8 cellular contexts compared by ENCODE assay signal in genomic region chr6:116369540-116370327, GRCh38. TPM values are rescaled to one million over a fixed set of nuclear protein-coding genes. Genes with fewer than 3 reads are reported as not detected.
DNase-seq lines count a peak whose midpoint lies in the region; ATAC-seq, FAIRE-seq and TF ChIP-seq lines count a peak whose summit lies in the region.

No MANE protein-coding gene starts in this region.

- peaks cover 18% of the 10 kb centered on the region for H3K4me1 ChIP-seq in CD4-positive, alpha-beta memory T cell (ENCODE audit: insufficient read depth, low read length)

- H3K27ac ChIP-seq in CD4-positive, alpha-beta memory T cell (ENCODE audit: low read depth, low read length) = peak overlapping the region; percentile 44

- peak overlapping the region; percentile 88 to 95 (median 92) for H3K4me3 Mint-ChIP-seq in CD4-positive, alpha-beta memory T cell
- H3K4me3 Mint-ChIP-seq in naive B cell = peak overlapping the region; percentile 90 to 96 (median 92)

- H3K4me3 ChIP-seq in CD4-positive, alpha-beta memory T cell (ENCODE audit: low read length in 2 of 2) = peak overlapping the region in 1 of 2 donors; percentile 43
- H3K4me3 ChIP-seq in bronchial epithelial cell (ENCODE audit: low read depth, low read length) = peak overlapping the region; percentile 70

- DNase-seq in CD4-positive, alpha-beta memory T cell = peak in 2 of 5 donors; percentile 13 to 35
- peak; percentile 28 for DNase-seq in bronchial epithelial cell (ENCODE audit: low read depth)
- DNase-seq in naive B cell = peak; percentile 79
- no peak for DNase-seq in NCI-H1694 (lab: John Stamatoyannopoulos, UW)
- DNase-seq in putamen (ENCODE audit: low spot score) = no peak
- DNase-seq in NCI-H524 (lab: John Stamatoyannopoulos, UW) = no peak

- intact Hi-C loops in CD4-positive, alpha-beta memory T cell (cut with micrococcal nuclease) = loop anchor here (1.0 to 10.0 kb wide), 4 partner anchors 23 to 202 kb away; partner anchors contain the start of genes RWDD1 and TSPYL1

- ATAC-seq in GM19351 (IDR thresholded peaks at IDR 0.05; ENCODE audit: unreplicated experiment) (peak; percentile 51), HG03439 (IDR thresholded peaks at IDR 0.05; ENCODE audit: unreplicated experiment) (peak; percentile 42), naive B cell (ENCODE audit: low read depth in 2 of 2) (peak; percentile 79 to 81)

- TF ChIP-seq CTCF in bronchial epithelial cell (IDR thresholded peaks at IDR 0.05; ENCODE audit: insufficient read depth, low read length, severe bottlenecking) = no peak

- POLR2A ChIA-PET in CD4-positive, alpha-beta memory T cell (lab: Charles Lee; ENCODE audit: partially characterized antibody) = interaction anchor here (0.5 to 2.1 kb wide), 3 partner anchors 17 to 91 kb away, joined by 3 to 12 read pairs (median 6); partner anchors contain the start of gene TSPYL1

- H3K27me3 ChIP-seq in CD4-positive, alpha-beta memory T cell (ENCODE audit: insufficient read depth, low read length) = no peaks in the 10 kb centered on the region
- no peaks in the 10 kb centered on the region for H3K27me3 ChIP-seq in bronchial epithelial cell (ENCODE audit: control insufficient read depth, insufficient read depth, low read length)

- H3K9me3 Mint-ChIP-seq in CD4-positive, alpha-beta memory T cell = no peaks in the 10 kb centered on the region
- H3K9me3 Mint-ChIP-seq in naive B cell = no peaks in the 10 kb centered on the region

- CTCF ChIA-PET in CD4-positive, alpha-beta memory T cell (lab: Charles Lee; ENCODE audit: partially characterized antibody) = interaction anchor here (1.4 to 1.8 kb wide), 3 partner anchors 20 to 101 kb away, joined by 3 to 8 read pairs (median 4); no protein-coding TSS in a partner anchor

- no peaks in the 10 kb centered on the region for H3K9me3 ChIP-seq in CD4-positive, alpha-beta memory T cell (ENCODE audit: control insufficient read depth in 1 of 2, low read length in 2 of 2)

- peaks cover 0 to 2% of the 10 kb centered on the region in 2 donors for H3K36me3 Mint-ChIP-seq in CD4-positive, alpha-beta memory T cell
- no peaks in the 10 kb centered on the region for H3K36me3 Mint-ChIP-seq in naive B cell

- peaks cover 0 to 5% of the 10 kb centered on the region in 2 donors for H3K27me3 Mint-ChIP-seq in CD4-positive, alpha-beta memory T cell
- H3K27me3 Mint-ChIP-seq in naive B cell = no peaks in the 10 kb centered on the region

- no peaks in the 10 kb centered on the region for H3K36me3 ChIP-seq in CD4-positive, alpha-beta memory T cell (ENCODE audit: insufficient read depth, low read length)
- H3K36me3 ChIP-seq in bronchial epithelial cell (ENCODE audit: control insufficient read depth, insufficient read depth, low read length) = no peaks in the 10 kb centered on the region

- H3K4me1 Mint-ChIP-seq in CD4-positive, alpha-beta memory T cell = peaks cover 16 to 31% (median 17%) of the 10 kb centered on the region in 4 donors
- peaks cover 18 to 47% (median 25%) of the 10 kb centered on the region in 3 donors for H3K4me1 Mint-ChIP-seq in naive B cell

- peak overlapping the region; percentile 81 to 94 (median 87) for H3K27ac Mint-ChIP-seq in CD4-positive, alpha-beta memory T cell
- H3K27ac Mint-ChIP-seq in naive B cell = peak overlapping the region; percentile 61 to 96 (median 85)

- no peak for FAIRE-seq in bronchial epithelial cell (lab: Jason Lieb, UNC)

RNA-seq across cellular contexts. Expression of gene DSE, which starts 1.0 kb away (rescaled TPM):
- total RNA-seq in CD4-positive, alpha-beta memory T cell = 1 to 10 TPM; 6.0 to 9.0 TPM
- polyA plus RNA-seq in CD4-positive, alpha-beta memory T cell = 1 to 10 TPM; 1.9 to 5.7 TPM
- 56.6 and 100 TPM in 2 replicates for total RNA-seq in bronchial epithelial cell
- polyA plus RNA-seq in naive B cell (ENCODE audit: low read depth in 6 of 6) = 10 to 100 TPM in 5 of 6 donors, 1 to 10 TPM in 1; 6.9 to 28.5 (median 21.2) TPM

Comparison
In these comparisons a context has a peak if more than half of its experiments do, and no peak if none do; other contexts are left out.
1. DNase-seq: peak in bronchial epithelial cell (single experiment) and naive B cell (single experiment); none in NCI-H1694 (single experiment), putamen (single experiment) and NCI-H524 (0 of 2).
2. Peak in every context shown above with its lines, with median percentiles within 50 percentile points of each other: ATAC-seq.